15 cellular contexts compared by ENCODE assay signal in genomic region chr2:25009954-25010353, GRCh38. TPM values are rescaled to one million over a fixed set of nuclear protein-coding genes. Genes with fewer than 3 reads are reported as not detected.
A peak's percentile ranks its signal among the peaks of the same experiment; 100 is the strongest.
DNase-seq lines count a peak whose midpoint lies in the region; ATAC-seq, FAIRE-seq and TF ChIP-seq lines count a peak whose summit lies in the region.
"Had no signal": no experiment of that assay in that cellular context is flagged by ENCODE, and none has a peak within 500 bp of the region (broad histone marks: within the 10 kb centered on the region; RNA-seq: fewer than 3 reads in every experiment).

No MANE protein-coding gene starts in this region.

- peak in 1 of 2 donors; percentile 44 for ATAC-seq in right cardiac atrium
- no peak for ATAC-seq in Right ventricle myocardium superior (ENCODE audit: poor library complexity)
- ATAC-seq in PC-3, result peak; percentile 48; the same call in 1 of the 2 replicates
- ATAC-seq in GM21786 (IDR thresholded peaks at IDR 0.05; ENCODE audit: unreplicated experiment), result no peak
- no peak for ATAC-seq in left lobe of liver
- ATAC-seq: CD8-positive, alpha-beta T cell had no signal

- no peaks in the 10 kb centered on the region for H3K9me1 ChIP-seq in endothelial cell of umbilical vein (replicated peaks; ENCODE audit: control insufficient read depth, extremely low read depth, insufficient read depth, low read length)

- no peaks in the 10 kb centered on the region for H3K27me3 ChIP-seq in right cardiac atrium (ENCODE audit: control insufficient read depth, insufficient read depth)
- H3K27me3 ChIP-seq in PC-3 (ENCODE audit: low read length), result no peaks in the 10 kb centered on the region
- no peaks in the 10 kb centered on the region for H3K27me3 ChIP-seq in endothelial cell of umbilical vein (ENCODE audit: control insufficient read depth in 2 of 2, insufficient read depth in 2 of 2, low read length in 2 of 2)
- H3K27me3 ChIP-seq: right atrium auricular region, stomach had no signal

- DNase-seq in right cardiac atrium (no peak), Right ventricle myocardium superior (no peak), PC-3 (no peak), endothelial cell of umbilical vein (ENCODE audit: low read depth, low spot score) (no peak), left lobe of liver (ENCODE audit: low spot score) (no peak), NCI-H2029 (lab: John Stamatoyannopoulos, UW) (no peak), NCI-H526 (lab: John Stamatoyannopoulos, UW) (no peak)
- DNase-seq: CD8-positive, alpha-beta T cell; immature natural killer cell; Karpas-422; NCI-H1694 treated with DMSO at 0.1 percent for 48 hours; NCI-H510A treated with DMSO at 0.1 percent for 48 hours; stomach had no signal

- TF ChIP-seq CTCF in PC-3 (conservative IDR thresholded peaks at IDR 0.05; ENCODE audit: low read depth, low read length) (no peak), endothelial cell of umbilical vein (IDR thresholded peaks at IDR 0.05; ENCODE audit: extremely low read depth in 1 of 2, insufficient read depth in 1 of 2, low read depth in 1 of 2, low read length in 2 of 2) (no peak)

- POLR2A ChIA-PET in PC-3 (lab: Charles Lee; ENCODE audit: unreplicated experiment), result no interaction called here
- POLR2A ChIA-PET in endothelial cell of umbilical vein (lab: Charles Lee), result no interaction called here

- intact Hi-C loops in right cardiac atrium (cut with DNase I), result no loop called here
- intact Hi-C loops in Right ventricle myocardium superior (cut with DNase I), result no loop called here
- intact Hi-C loops in PC-3 (cut with micrococcal nuclease), result no loop called here
- intact Hi-C loops in endothelial cell of umbilical vein (cut with micrococcal nuclease), result no loop called here

- H3K4me1 ChIP-seq in right cardiac atrium (ENCODE audit: control insufficient read depth, insufficient read depth, low read length), result peaks cover 1% of the 10 kb centered on the region
- H3K4me1 ChIP-seq in PC-3 (ENCODE audit: insufficient read depth, low read length), result no peaks in the 10 kb centered on the region
- no peaks in the 10 kb centered on the region for H3K4me1 ChIP-seq in endothelial cell of umbilical vein (ENCODE audit: control insufficient read depth, extremely low read depth, insufficient read depth, low read length)
- H3K4me1 ChIP-seq: right atrium auricular region, stomach had no signal

- no peak overlapping the region for H3K4me2 ChIP-seq in PC-3 (ENCODE audit: low read length)
- H3K4me2 ChIP-seq in endothelial cell of umbilical vein (ENCODE audit: insufficient read depth, low read length), result no peak overlapping the region

- H3K4me3 ChIP-seq in right cardiac atrium (ENCODE audit: low read length) (no peak overlapping the region), PC-3 (ENCODE audit: low read length) (no peak overlapping the region), endothelial cell of umbilical vein (replicated peaks in 1 of 3; ENCODE audit: insufficient read depth in 1 of 3, low read depth in 1 of 3, low read length in 3 of 3) (no peak overlapping the region)
- H3K4me3 ChIP-seq: right atrium auricular region, stomach had no signal

- H3F3A ChIP-seq in PC-3 (ENCODE audit: low read length, unreplicated experiment), result no peaks in the 10 kb centered on the region

- dilution Hi-C loops in endothelial cell of umbilical vein (cut with MboI; ENCODE audit: extremely low pct_ligation_motif_present, low sequenced_read_pairs), result no loop called here

- BruUV-seq in PC-3 (replicated peaks; lab: Mats Ljungman, UMichigan) (no TSS peak), endothelial cell of umbilical vein (replicated peaks; lab: Mats Ljungman, UMichigan) (no TSS peak)

- H3K36me3 ChIP-seq in PC-3 (ENCODE audit: low read depth, low read length) (no peaks in the 10 kb centered on the region), endothelial cell of umbilical vein (ENCODE audit: control insufficient read depth in 2 of 2, extremely low read depth in 1 of 2, insufficient read depth in 2 of 2, low read length in 2 of 2) (no peaks in the 10 kb centered on the region)
- H3K36me3 ChIP-seq: right atrium auricular region had no signal

- H3K27ac ChIP-seq in right cardiac atrium (ENCODE audit: low read length), result peak overlapping the region; percentile 50
- H3K27ac ChIP-seq in PC-3 (ENCODE audit: low read length), result no peak overlapping the region
- no peak overlapping the region for H3K27ac ChIP-seq in endothelial cell of umbilical vein (ENCODE audit: insufficient read depth, low read depth, low read length)
- H3K27ac ChIP-seq: right atrium auricular region, stomach had no signal

- no peaks in the 10 kb centered on the region for H3K9me2 ChIP-seq in PC-3 (replicated peaks; ENCODE audit: low read length)

- H3K79me2 ChIP-seq in PC-3 (ENCODE audit: low read length) (no peaks in the 10 kb centered on the region), endothelial cell of umbilical vein (ENCODE audit: control insufficient read depth, insufficient read depth, low read length) (no peaks in the 10 kb centered on the region)

- 57% methylated on average over 11 of the region's 11 CpGs for WGBS in right cardiac atrium

- no peak overlapping the region for H2AFZ ChIP-seq in PC-3 (ENCODE audit: low read length)
- peak overlapping the region; percentile 34 for H2AFZ ChIP-seq in endothelial cell of umbilical vein (ENCODE audit: low read depth, low read length)

- no peaks in the 10 kb centered on the region for H4K20me1 ChIP-seq in PC-3 (ENCODE audit: low read length)
- no peaks in the 10 kb centered on the region for H4K20me1 ChIP-seq in endothelial cell of umbilical vein (replicated peaks; ENCODE audit: control insufficient read depth, extremely low read depth, insufficient read depth, low read length)

- TF ChIP-seq POLR2A in endothelial cell of umbilical vein (IDR thresholded peaks at IDR 0.05; ENCODE audit: low read depth, low read length), result no peak

- no peaks in the 10 kb centered on the region for H3K9me3 ChIP-seq in right cardiac atrium (ENCODE audit: control insufficient read depth, low read length)
- H3K9me3 ChIP-seq in PC-3 (ENCODE audit: low read length), result no peaks in the 10 kb centered on the region
- H3K9me3 ChIP-seq in endothelial cell of umbilical vein (replicated peaks; ENCODE audit: control insufficient read depth, insufficient read depth, low read length), result no peaks in the 10 kb centered on the region
- H3K9me3 ChIP-seq: right atrium auricular region, stomach had no signal

- CTCF ChIA-PET in PC-3 (lab: Charles Lee), result no interaction called here
- CTCF ChIA-PET in endothelial cell of umbilical vein (lab: Charles Lee), result interaction anchor here (1.2 to 1.6 kb wide), 3 partner anchors 25 to 34 kb away, joined by 3 to 9 read pairs (median 4); no protein-coding TSS in a partner anchor

- FAIRE-seq in endothelial cell of umbilical vein (lab: Jason Lieb, UNC), result no peak

- H3K9ac ChIP-seq in PC-3 (ENCODE audit: low read length) (no peak overlapping the region), endothelial cell of umbilical vein (replicated peaks; ENCODE audit: extremely low read depth, insufficient read depth, low read length) (no peak overlapping the region)

TF ChIP-seq in endothelial cell of umbilical vein, 7 proteins besides CTCF, POLR2A, EP300 and RAD21:
- TF ChIP-seq GATA2 (IDR thresholded peaks at IDR 0.05; ENCODE audit: insufficient read depth, insufficient read length, low read depth, low read length), result no peak
- no peak for TF ChIP-seq MYC (IDR thresholded peaks at IDR 0.05; ENCODE audit: low read depth, low read length)
- TF ChIP-seq POLR2AphosphoS5 (IDR thresholded peaks at IDR 0.05; ENCODE audit: insufficient read depth, low read depth, low read length), result no peak
- no peak for TF ChIP-seq EZH2 (IDR thresholded peaks at IDR 0.05; ENCODE audit: borderline replicate concordance, low read depth, low read length, severe bottlenecking)
- no peak for TF ChIP-seq FOS (IDR thresholded peaks at IDR 0.05; ENCODE audit: borderline replicate concordance, insufficient read depth, low read length)
- TF ChIP-seq JUN (IDR thresholded peaks at IDR 0.05; ENCODE audit: borderline replicate concordance, insufficient read depth, insufficient read length, low read depth), result no peak
- TF ChIP-seq, protein P1, sequence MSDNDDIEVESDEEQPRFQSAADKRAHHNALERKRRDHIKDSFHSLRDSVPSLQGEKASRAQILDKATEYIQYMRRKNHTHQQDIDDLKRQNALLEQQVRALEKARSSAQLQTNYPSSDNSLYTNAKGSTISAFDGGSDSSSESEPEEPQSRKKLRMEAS (IDR thresholded peaks at IDR 0.05; ENCODE audit: insufficient read depth, insufficient read length), result no peak

RNA-seq across cellular contexts. Expression of gene EFR3B, which starts 31.9 kb away (rescaled TPM):
- total RNA-seq in right cardiac atrium (1 to 10 TPM; 4.8 to 9.7 (median 6.4) TPM), Right ventricle myocardium superior (3.8 TPM), PC-3 (2014; rRNA removed) (4.6 and 7.9 TPM in 2 replicates), endothelial cell of umbilical vein (0.58 and 0.77 TPM in 2 replicates), left lobe of liver (0.30 TPM)
- polyA plus RNA-seq in right cardiac atrium (2.9 TPM), endothelial cell of umbilical vein (0.15 and 0.21 TPM in 2 replicates)
- polyA plus RNA-seq in endothelial cell of umbilical vein (2011; cell fraction: cytosol; rRNA removed), result 0.15 and 0.17 TPM in 2 replicates
- 0.53 and 0.71 TPM in 2 replicates for polyA plus RNA-seq in endothelial cell of umbilical vein (2011; cell fraction: nucleus; rRNA removed)
- polyA plus RNA-seq in endothelial cell of umbilical vein (2012), result 0.83 and 1.1 TPM in 2 replicates
- polyA minus RNA-seq in endothelial cell of umbilical vein, result 0.59 and 0.92 TPM in 2 replicates
- polyA minus RNA-seq in endothelial cell of umbilical vein (2011; cell fraction: cytosol; rRNA and poly(A)+ RNA removed), result 1.6 TPM
- polyA minus RNA-seq in endothelial cell of umbilical vein (2011; cell fraction: nucleus; rRNA and poly(A)+ RNA removed), result 0.72 and 0.77 TPM in 2 replicates

RNA-seq across cellular contexts. Expression of gene DNAJC27, which starts 38.2 kb away (rescaled TPM):
- 10 to 100 TPM in 2 of 4 donors, 1 to 10 TPM in 2; 8.7 to 10.4 (median 9.5) TPM for total RNA-seq in right cardiac atrium
- 4.1 TPM for polyA plus RNA-seq in right cardiac atrium
- 8.5 TPM for total RNA-seq in Right ventricle myocardium superior
- 2.0 and 3.1 TPM in 2 replicates for total RNA-seq in PC-3 (2014; rRNA removed)
- 3.2 and 3.9 TPM in 2 replicates for total RNA-seq in endothelial cell of umbilical vein
- polyA plus RNA-seq in endothelial cell of umbilical vein, result 1.1 and 1.3 TPM in 2 replicates
- polyA plus RNA-seq in endothelial cell of umbilical vein (2011; cell fraction: cytosol; rRNA removed), result 1.1 and 1.3 TPM in 2 replicates
- 3.5 and 6.2 TPM in 2 replicates for polyA plus RNA-seq in endothelial cell of umbilical vein (2011; cell fraction: nucleus; rRNA removed)
- 1.3 TPM in 2 replicates for polyA plus RNA-seq in endothelial cell of umbilical vein (2012)
- 3.0 and 6.0 TPM in 2 replicates for polyA minus RNA-seq in endothelial cell of umbilical vein
- polyA minus RNA-seq in endothelial cell of umbilical vein (2011; cell fraction: cytosol; rRNA and poly(A)+ RNA removed), result 1.9 TPM
- 5.4 and 7.0 TPM in 2 replicates for polyA minus RNA-seq in endothelial cell of umbilical vein (2011; cell fraction: nucleus; rRNA and poly(A)+ RNA removed)
- total RNA-seq in left lobe of liver, result 1.9 TPM
